In the genomic region with DNA sequence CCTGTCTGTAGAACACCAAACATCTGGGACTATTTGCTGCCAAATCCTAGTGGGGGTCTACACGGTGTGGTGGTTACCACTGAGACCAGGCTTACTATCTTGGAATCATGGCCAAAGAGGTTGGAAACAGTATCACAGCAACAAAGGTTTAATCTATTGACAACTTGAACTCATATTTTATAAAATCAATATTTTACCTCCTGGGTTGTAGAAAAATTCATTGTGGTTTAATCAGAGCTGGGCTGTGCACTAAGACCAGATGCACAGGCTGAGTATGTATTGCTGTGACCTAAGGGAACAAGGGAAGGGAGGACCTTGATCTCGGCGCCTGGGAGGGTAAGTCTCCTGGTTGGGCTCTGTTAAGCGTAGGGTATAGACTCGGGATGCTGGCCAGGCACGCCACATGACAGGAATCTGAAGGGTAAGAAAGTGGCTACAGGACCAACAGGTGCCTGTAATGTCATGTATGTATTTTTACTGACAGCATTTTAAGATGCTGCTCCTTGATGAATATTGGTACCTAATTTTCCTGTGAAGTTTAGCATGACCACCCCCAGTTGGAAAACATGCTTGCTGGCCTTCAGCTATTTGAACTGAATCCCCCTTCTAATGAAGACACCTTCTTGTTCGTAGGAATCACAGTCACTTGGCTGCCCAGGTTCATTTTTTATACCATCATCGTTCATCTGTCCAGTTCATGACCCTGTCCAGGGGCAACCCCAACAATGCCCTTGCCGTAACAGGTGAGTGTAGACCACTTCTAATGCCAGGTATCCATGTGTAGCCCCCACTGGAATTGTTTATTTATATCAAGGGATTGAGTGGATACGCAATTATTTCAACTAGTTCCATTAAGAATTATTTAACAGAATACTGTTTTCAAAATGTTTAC, we compare ENCODE assay signal across 23 cellular contexts.
DNase-seq lines count a peak whose midpoint lies in the region; ATAC-seq and TF ChIP-seq lines count a peak whose summit lies in the region.
"Had no signal": no experiment of that assay in that cellular context is flagged by ENCODE, and none has a peak within 500 bp of the region (broad histone marks: within the 10 kb centered on the region; RNA-seq: fewer than 3 reads in every experiment).

No MANE protein-coding gene starts in this region.

- H3K36me3 ChIP-seq in Caco-2 (ENCODE audit: control insufficient read depth, insufficient read depth, low read length) (peaks cover 2% of the 10 kb centered on the region), SK-N-MC (ENCODE audit: insufficient read depth, low read length) (peaks cover 76% of the 10 kb centered on the region), MG63 (peaks cover 6% of the 10 kb centered on the region)

- intact Hi-C loops in activated CD4-positive, alpha-beta T cell treated with anti-CD3 and anti-CD28 coated beads for 36 hours (cut with DNase I, micrococcal nuclease) = loop anchor here (1.0 to 2.0 kb wide), 2 partner anchors 162 to 163 kb away; no protein-coding TSS in a partner anchor
- intact Hi-C loops in Caco-2 (cut with micrococcal nuclease; ENCODE audit: unreplicated experiment) (loop anchor here (10.0 kb wide), 1 partner anchor 300 kb away; no protein-coding TSS in a partner anchor), head of caudate nucleus (cut with DNase I) (no loop called here)

- CTCF ChIA-PET in activated CD4-positive, alpha-beta T cell treated with anti-CD3 and anti-CD28 coated beads for 36 hours (lab: Charles Lee) = interaction anchor here (1.0 to 1.2 kb wide), 2 partner anchors 9 to 162 kb away, joined by 4 read pairs; no protein-coding TSS in a partner anchor
- CTCF ChIA-PET in Caco-2 (lab: Charles Lee) = no interaction called here

- H3K4me3 ChIP-seq in Caco-2 (ENCODE audit: low read depth, low read length) (no peak overlapping the region), SK-N-MC (no peak overlapping the region), MG63 (no peak overlapping the region)
- H3K4me3 ChIP-seq: A549, cardiac muscle cell, Peyer's patch, spleen, tibial nerve had no signal

- no peak overlapping the region for H3K4me3 Mint-ChIP-seq in activated CD4-positive, alpha-beta T cell treated with anti-CD3 and anti-CD28 coated beads for 36 hours
- no peak overlapping the region for H3K4me3 Mint-ChIP-seq in Caco-2 (ENCODE audit: unreplicated experiment)
- H3K4me3 Mint-ChIP-seq in glutamatergic neuron (ENCODE audit: unreplicated experiment) = no peak overlapping the region

- no peaks in the 10 kb centered on the region for H3K9me3 Mint-ChIP-seq in activated CD4-positive, alpha-beta T cell treated with anti-CD3 and anti-CD28 coated beads for 36 hours (ENCODE audit: low read depth)
- H3K9me3 Mint-ChIP-seq in Caco-2 (ENCODE audit: unreplicated experiment) = no peaks in the 10 kb centered on the region
- peaks cover 30% of the 10 kb centered on the region for H3K9me3 Mint-ChIP-seq in glutamatergic neuron (ENCODE audit: unreplicated experiment)

- DNase-seq in activated CD4-positive, alpha-beta T cell treated with anti-CD3 and anti-CD28 coated beads for 36 hours = no peak
- DNase-seq in activated CD4-positive, alpha-beta T cell treated with anti-CD3 and anti-CD28 coated beads, Interleukin-2, amount 50 U/mL, for 48 hours = no peak
- DNase-seq in Caco-2 (no peak), SK-N-MC (ENCODE audit: low read depth, low spot score) (no peak), glutamatergic neuron (no peak), head of caudate nucleus (no peak), MG63 (no peak), GM03348 (ENCODE audit: low spot score) (no peak)
- DNase-seq: BE2C; COR-L47; cortex of kidney; kidney glomerular epithelial cell; NCI-H1092 treated with DMSO at 0.1 percent for 48 hours; NCI-H2081; NK-92 treated with Interleukin-12 subunit alpha and Interleukin-12 subunit beta, amount 100 ng/mL, for 24 hours; Peyer's patch; spleen; stimulated activated CD4-positive, alpha-beta T cell treated with anti-CD3 and anti-CD28 coated beads, Interleukin-4, amount 100 ng/mL, for 1 hour; stimulated activated naive CD4-positive, alpha-beta T cell treated with Interleukin-2 at 50 U/mL for 16 hours; WERI-Rb-1 had no signal

- H3K27ac Mint-ChIP-seq in activated CD4-positive, alpha-beta T cell treated with anti-CD3 and anti-CD28 coated beads for 36 hours = peak overlapping the region; percentile 44
- no peak overlapping the region for H3K27ac Mint-ChIP-seq in Caco-2 (ENCODE audit: unreplicated experiment)
- peak overlapping the region; percentile 79 for H3K27ac Mint-ChIP-seq in glutamatergic neuron (ENCODE audit: unreplicated experiment)

- BruUV-seq in Caco-2 (replicated peaks; lab: Mats Ljungman, UMichigan) = TSS peak; percentile 16

- H3K9ac ChIP-seq in SK-N-MC (ENCODE audit: insufficient read length) = no peak overlapping the region

- H3K4me1 Mint-ChIP-seq in activated CD4-positive, alpha-beta T cell treated with anti-CD3 and anti-CD28 coated beads for 36 hours = no peaks in the 10 kb centered on the region
- H3K4me1 Mint-ChIP-seq in Caco-2 (ENCODE audit: low read depth, unreplicated experiment) (no peaks in the 10 kb centered on the region), glutamatergic neuron (ENCODE audit: low read depth, unreplicated experiment) (peaks cover 25% of the 10 kb centered on the region)

- peaks cover 34% of the 10 kb centered on the region for H3K36me3 Mint-ChIP-seq in activated CD4-positive, alpha-beta T cell treated with anti-CD3 and anti-CD28 coated beads for 36 hours (ENCODE audit: low read depth)
- H3K36me3 Mint-ChIP-seq in Caco-2 (ENCODE audit: insufficient read depth, unreplicated experiment) (peaks cover 94% of the 10 kb centered on the region), glutamatergic neuron (ENCODE audit: unreplicated experiment) (no peaks in the 10 kb centered on the region)

- no peaks in the 10 kb centered on the region for H3K27me3 Mint-ChIP-seq in activated CD4-positive, alpha-beta T cell treated with anti-CD3 and anti-CD28 coated beads for 36 hours
- H3K27me3 Mint-ChIP-seq in Caco-2 (ENCODE audit: insufficient read depth, unreplicated experiment) (no peaks in the 10 kb centered on the region), glutamatergic neuron (ENCODE audit: unreplicated experiment) (peaks cover 26% of the 10 kb centered on the region)

- no peak for ATAC-seq in activated CD4-positive, alpha-beta T cell treated with anti-CD3 and anti-CD28 coated beads for 36 hours

- H3K27me3 ChIP-seq in Caco-2 (replicated peaks; ENCODE audit: control insufficient read depth, insufficient read depth, low read length) (no peaks in the 10 kb centered on the region), MG63 (no peaks in the 10 kb centered on the region)
- H3K27me3 ChIP-seq: BE2C, cardiac muscle cell, Peyer's patch, spleen, tibial nerve had no signal

- peak overlapping the region; percentile 62 for H3K27ac ChIP-seq in SK-N-MC
- H3K27ac ChIP-seq: A549, cardiac muscle cell, Peyer's patch, spleen, tibial nerve, WERI-Rb-1 had no signal

- no peaks in the 10 kb centered on the region for H3K9me3 ChIP-seq in Caco-2
- H3K9me3 ChIP-seq in SK-N-MC (ENCODE audit: low read depth, low read length) = no peaks in the 10 kb centered on the region
- no peaks in the 10 kb centered on the region for H3K9me3 ChIP-seq in MG63
- H3K9me3 ChIP-seq: A549, BE2C, Peyer's patch, spleen, tibial nerve had no signal

- no peaks in the 10 kb centered on the region for H3K4me1 ChIP-seq in Caco-2
- H3K4me1 ChIP-seq: A549, BE2C, Peyer's patch, spleen, tibial nerve had no signal

- POLR2A ChIA-PET in activated CD4-positive, alpha-beta T cell treated with anti-CD3 and anti-CD28 coated beads for 36 hours (lab: Charles Lee) = no interaction called here
- POLR2A ChIA-PET in Caco-2 (lab: Charles Lee) = no interaction called here

- TF ChIP-seq CTCF in Caco-2 (IDR thresholded peaks at IDR 0.05; ENCODE audit: insufficient read depth in 1 of 2, low read depth in 1 of 2, low read length in 1 of 2, severe bottlenecking in 1 of 2, unreplicated experiment in 1 of 2) = no peak
- no peak for TF ChIP-seq CTCF in glutamatergic neuron (IDR thresholded peaks at IDR 0.05; ENCODE audit: partially characterized antibody, unreplicated experiment)
